Comparison of ENCODE assay signal across 13 cellular contexts in the genomic region with DNA sequence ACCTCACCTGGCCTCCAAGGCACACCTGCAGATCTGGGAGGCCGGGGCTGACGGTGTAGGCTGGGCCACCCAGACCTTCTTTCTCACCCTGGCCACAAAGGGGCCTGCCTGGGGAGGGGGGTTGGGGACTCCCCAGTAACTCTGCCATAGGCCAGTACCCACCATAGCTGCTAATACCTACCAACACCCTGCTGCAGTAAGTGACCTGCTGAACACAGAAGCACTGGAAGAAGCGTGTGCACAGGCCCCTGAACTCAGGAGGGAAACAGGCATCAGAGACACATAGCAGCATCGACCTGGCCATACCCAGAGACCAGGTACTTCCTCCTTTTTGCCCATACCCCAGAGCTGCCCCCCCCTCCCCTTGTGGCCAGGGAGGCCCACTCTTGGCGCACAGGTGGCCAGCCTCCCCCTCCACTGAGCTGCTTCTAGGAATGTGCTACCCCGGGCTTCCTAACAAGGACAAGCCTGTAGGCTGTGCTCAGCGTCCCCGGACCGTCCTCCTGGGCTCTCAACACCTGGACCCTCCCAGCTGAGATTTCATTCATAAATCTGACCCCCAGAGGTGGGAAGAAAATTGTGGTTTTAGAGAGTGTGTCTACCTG. TPM values are rescaled to one million over a fixed set of nuclear protein-coding genes. Genes with fewer than 3 reads are reported as not detected.
A peak's percentile ranks its signal among the peaks of the same experiment; 100 is the strongest.
DNase-seq lines count a peak whose midpoint lies in the region; ATAC-seq, FAIRE-seq and TF ChIP-seq lines count a peak whose summit lies in the region.
"Had no signal": no experiment of that assay in that cellular context is flagged by ENCODE, and none has a peak within 500 bp of the region (broad histone marks: within the 10 kb centered on the region; RNA-seq: fewer than 3 reads in every experiment).

No MANE protein-coding gene starts in this region.

- 90 to 93% methylated on average over 3 to 9 of the region's 9 CpGs for WGBS in endodermal cell (ENCODE audit: insufficient coverage in 1 of 2, insufficient read length in 1 of 2), 2 experiments

- H3K9ac ChIP-seq in endodermal cell (ENCODE audit: extremely low read depth, low read length, poor library complexity, severe bottlenecking), result no peak overlapping the region

- no peaks in the 10 kb centered on the region for H3K36me3 ChIP-seq in endodermal cell (ENCODE audit: control insufficient read depth, insufficient read depth, low read length)

- H3K4me1 ChIP-seq in endodermal cell (ENCODE audit: control insufficient read depth, insufficient read depth, low read length), result peaks cover 3% of the 10 kb centered on the region

- FAIRE-seq in frontal cortex (lab: Jason Lieb, UNC), result no peak

- peaks cover 53% of the 10 kb centered on the region for H3K27me3 ChIP-seq in endodermal cell (ENCODE audit: control insufficient read depth, insufficient read depth, low read length, poor library complexity, severe bottlenecking)

- H3K27ac ChIP-seq in endodermal cell (ENCODE audit: low read depth, low read length), result peak overlapping the region; percentile 89

- H3K4me3 ChIP-seq in endodermal cell (ENCODE audit: low read length), result no peak overlapping the region

- intact Hi-C loops in left ventricle myocardium superior (cut with micrococcal nuclease), result no loop called here
- intact Hi-C loops in Right ventricle myocardium inferior (cut with DNase I), result loop anchor here (10.0 kb wide), 1 partner anchor 228 kb away; no protein-coding TSS in a partner anchor

- H3K27ac Mint-ChIP-seq in endodermal cell, result no peak overlapping the region
- H3K27ac Mint-ChIP-seq in natural killer cell treated with Interleukin-12 subunit alpha and Interleukin-12 subunit beta and Interleukin-15 and Interleukin-18, amount 100 ng/mL, for 72 hours, result no peak overlapping the region
- H3K27ac Mint-ChIP-seq: T-helper 2 cell treated with Interferon-gamma antibody and Interleukin-4, amounts not matched to agents 5 μg/mL and 100 μg/mL, for 36 hours had no signal

- no peaks in the 10 kb centered on the region for H3K36me3 Mint-ChIP-seq in endodermal cell (ENCODE audit: low read depth)
- H3K36me3 Mint-ChIP-seq in natural killer cell treated with Interleukin-12 subunit alpha and Interleukin-12 subunit beta and Interleukin-15 and Interleukin-18, amount 100 ng/mL, for 72 hours, result no peaks in the 10 kb centered on the region

- H3K9me3 ChIP-seq in endodermal cell (ENCODE audit: control insufficient read depth, low read length), result no peaks in the 10 kb centered on the region

- no peak for TF ChIP-seq CTCF in endodermal cell (conservative IDR thresholded peaks at IDR 0.05)

- no peak overlapping the region for H3K4me3 Mint-ChIP-seq in endodermal cell
- H3K4me3 Mint-ChIP-seq in natural killer cell treated with Interleukin-12 subunit alpha and Interleukin-12 subunit beta and Interleukin-15 and Interleukin-18, amount 100 ng/mL, for 72 hours, result peak overlapping the region; percentile 67

- H3K27me3 Mint-ChIP-seq in endodermal cell (ENCODE audit: insufficient read depth), result peaks cover 60% of the 10 kb centered on the region
- H3K27me3 Mint-ChIP-seq in natural killer cell treated with Interleukin-12 subunit alpha and Interleukin-12 subunit beta and Interleukin-15 and Interleukin-18, amount 100 ng/mL, for 72 hours, result peaks cover 10 to 21% of the 10 kb centered on the region in 2 donors

- ATAC-seq in left ventricle myocardium superior, result no peak
- no peak for ATAC-seq in Right ventricle myocardium inferior
- no peak for ATAC-seq in natural killer cell treated with Interleukin-12 subunit alpha and Interleukin-12 subunit beta and Interleukin-15 and Interleukin-18, amount 100 ng/mL, for 72 hours

- DNase-seq in left ventricle myocardium superior (peak; percentile 19), Right ventricle myocardium inferior (ENCODE audit: missing footprints) (no peak), endodermal cell (peak; percentile 58), D341Med (ENCODE audit: low spot score) (no peak), germinal center (ENCODE audit: low spot score) (no peak), frontal cortex (ENCODE audit: low spot score in 2 of 2) (no peak)
- DNase-seq in natural killer cell treated with Interleukin-12 subunit alpha and Interleukin-12 subunit beta and Interleukin-15 and Interleukin-18, amount 100 ng/mL, for 72 hours (ENCODE audit: low spot score), result no peak
- no peak for DNase-seq in effector CD8-positive, alpha-beta T cell (lab: John Stamatoyannopoulos, UW)
- DNase-seq: C1 segment of cervical spinal cord, NCI-H1092 treated with DMSO at 0.1 percent for 48 hours, trophoblast cell had no signal

- peaks cover 5% of the 10 kb centered on the region for H3K9me3 Mint-ChIP-seq in endodermal cell
- H3K9me3 Mint-ChIP-seq in natural killer cell treated with Interleukin-12 subunit alpha and Interleukin-12 subunit beta and Interleukin-15 and Interleukin-18, amount 100 ng/mL, for 72 hours, result no peaks in the 10 kb centered on the region
- H3K9me3 Mint-ChIP-seq: T-helper 2 cell treated with Interferon-gamma antibody and Interleukin-4, amounts not matched to agents 5 μg/mL and 100 μg/mL, for 36 hours had no signal

- H3K4me1 Mint-ChIP-seq in endodermal cell, result peaks cover 21% of the 10 kb centered on the region
- peaks cover 5 to 11% of the 10 kb centered on the region in 2 donors for H3K4me1 Mint-ChIP-seq in natural killer cell treated with Interleukin-12 subunit alpha and Interleukin-12 subunit beta and Interleukin-15 and Interleukin-18, amount 100 ng/mL, for 72 hours (ENCODE audit: low read depth in 2 of 2)

RNA-seq across cellular contexts. Expression of a gene that starts 4.9 kb away (rescaled TPM):
- 4.0 TPM for total RNA-seq in left ventricle myocardium superior
- total RNA-seq in Right ventricle myocardium inferior, result 4.7 TPM
- 10 to 100 TPM; 12.1 to 12.9 TPM for total RNA-seq in endodermal cell
- polyA plus RNA-seq in endodermal cell (2013, experiment 1 of 2), result 59.0 TPM
- polyA plus RNA-seq in endodermal cell (2013, experiment 2 of 2), result 52.6 TPM
- total RNA-seq in natural killer cell treated with Interleukin-12 subunit alpha and Interleukin-12 subunit beta and Interleukin-15 and Interleukin-18, amount 100 ng/mL, for 72 hours, result 1 to 10 TPM in 1 of 2 donors, under 1 TPM in 1; 0.88 to 2.6 TPM
- 3.7 TPM for total RNA-seq in frontal cortex

RNA-seq across cellular contexts. Expression of a gene that starts 19.6 kb away (rescaled TPM):
- total RNA-seq in left ventricle myocardium superior (19.3 TPM), Right ventricle myocardium inferior (16.5 TPM), endodermal cell (10 to 100 TPM; 14.2 to 18.9 TPM), frontal cortex (0.41 TPM)
- polyA plus RNA-seq in endodermal cell (2013, experiment 1 of 2), result 4.6 TPM
- polyA plus RNA-seq in endodermal cell (2013, experiment 2 of 2), result 5.1 TPM
- 10 to 100 TPM; 31.1 to 38.4 TPM for total RNA-seq in natural killer cell treated with Interleukin-12 subunit alpha and Interleukin-12 subunit beta and Interleukin-15 and Interleukin-18, amount 100 ng/mL, for 72 hours

RNA-seq across cellular contexts. Expression of a gene that starts 42.0 kb away (rescaled TPM):
- total RNA-seq in left ventricle myocardium superior (43.6 TPM), Right ventricle myocardium inferior (37.9 TPM), endodermal cell (10 to 100 TPM; 73.3 to 86.6 TPM), frontal cortex (36.7 TPM)
- 56.8 TPM for polyA plus RNA-seq in endodermal cell (2013, experiment 1 of 2)
- polyA plus RNA-seq in endodermal cell (2013, experiment 2 of 2), result 55.1 TPM
- total RNA-seq in natural killer cell treated with Interleukin-12 subunit alpha and Interleukin-12 subunit beta and Interleukin-15 and Interleukin-18, amount 100 ng/mL, for 72 hours, result 10 to 100 TPM; 58.8 to 90.3 TPM

RNA-seq across cellular contexts. Expression of a gene that starts 46.1 kb away (rescaled TPM):
- total RNA-seq in left ventricle myocardium superior (0.69 TPM), Right ventricle myocardium inferior (1.4 TPM), endodermal cell (not detected), frontal cortex (not detected)
- polyA plus RNA-seq in endodermal cell (2013, experiment 1 of 2), result not detected
- not detected for polyA plus RNA-seq in endodermal cell (2013, experiment 2 of 2)
- total RNA-seq in natural killer cell treated with Interleukin-12 subunit alpha and Interleukin-12 subunit beta and Interleukin-15 and Interleukin-18, amount 100 ng/mL, for 72 hours, result not detected
- total RNA-seq: chondrocyte had no signal

RNA-seq across cellular contexts. Expression of a gene that starts 56.1 kb away (rescaled TPM):
- total RNA-seq in left ventricle myocardium superior (439 TPM), Right ventricle myocardium inferior (620 TPM), endodermal cell (100 to 1,000 TPM; 328 to 415 TPM), frontal cortex (92.5 TPM)
- 395 TPM for polyA plus RNA-seq in endodermal cell (2013, experiment 1 of 2)
- polyA plus RNA-seq in endodermal cell (2013, experiment 2 of 2), result 425 TPM
- 100 to 1,000 TPM; 332 to 432 TPM for total RNA-seq in natural killer cell treated with Interleukin-12 subunit alpha and Interleukin-12 subunit beta and Interleukin-15 and Interleukin-18, amount 100 ng/mL, for 72 hours

Comparison
In these comparisons a context has a peak if more than half of its experiments do, and no peak if none do; other contexts are left out.
1. DNase-seq: peak in left ventricle myocardium superior (single experiment) and endodermal cell (single experiment); none in Right ventricle myocardium inferior (single experiment), natural killer cell treated with Interleukin-12 subunit alpha and Interleukin-12 subunit beta and Interleukin-15 and Interleukin-18, amount 100 ng/mL, for 72 hours (single experiment), D341Med (single experiment), germinal center (single experiment), effector CD8-positive, alpha-beta T cell (single experiment) and frontal cortex (0 of 2).
2. RNA of a gene that starts 19.6 kb away (total RNA-seq): 31.1 to 38.4 TPM in natural killer cell treated with Interleukin-12 subunit alpha and Interleukin-12 subunit beta and Interleukin-15 and Interleukin-18, amount 100 ng/mL, for 72 hours, 19.3 TPM in left ventricle myocardium superior (single experiment), 14.2 to 18.9 TPM in endodermal cell and 16.5 TPM in Right ventricle myocardium inferior (single experiment); 0.41 TPM in frontal cortex (single experiment); every median in the first group is over 10 times any median in the second.